ENCODE assay signal across 1 cellular context in the genomic region with DNA sequence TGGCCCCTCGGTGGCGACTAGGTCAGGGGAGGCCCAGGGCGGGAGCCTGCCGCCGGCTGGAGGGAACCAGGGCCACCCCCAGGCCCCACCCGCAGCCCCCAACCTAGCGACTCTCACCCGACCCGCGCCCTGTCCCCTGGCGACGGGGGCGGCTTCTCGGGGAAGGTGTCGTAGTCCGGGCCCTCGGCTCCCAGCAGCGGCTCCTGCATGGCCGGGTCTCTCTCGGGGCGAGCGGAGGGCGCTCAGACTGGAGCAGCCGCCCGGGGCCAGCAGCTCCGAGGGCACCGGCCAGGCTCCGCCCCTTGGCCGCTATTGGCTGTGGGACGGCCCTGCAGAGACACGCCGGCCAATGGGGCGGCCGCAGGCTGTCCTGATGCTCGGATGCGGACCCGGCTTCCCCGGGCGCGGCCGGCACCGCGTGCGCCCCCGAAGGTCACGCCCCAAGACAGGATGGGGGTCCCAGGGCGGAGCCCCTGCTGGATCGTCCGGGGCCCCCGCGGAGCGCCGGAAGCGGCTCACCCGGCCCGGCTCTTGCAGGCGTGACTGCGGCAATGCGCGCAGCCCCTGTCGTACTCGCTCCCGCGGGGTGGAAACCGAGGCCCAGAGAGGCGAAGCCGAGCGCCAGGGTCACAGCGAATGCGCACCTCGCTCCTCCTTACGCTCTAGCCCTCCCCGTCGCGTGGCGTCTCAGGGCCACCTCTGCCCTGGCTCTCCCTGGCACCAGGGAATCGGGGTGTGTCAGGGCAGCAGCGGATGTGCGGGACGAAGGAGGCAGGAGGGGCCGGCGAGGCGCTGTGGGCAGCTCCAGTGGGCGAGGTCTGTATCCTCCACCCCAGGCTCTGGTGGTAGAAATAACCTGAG.
A peak's percentile ranks its signal among the peaks of the same experiment; 100 is the strongest.
TF ChIP-seq lines count a peak whose summit lies in the region.

A gene with protein sequence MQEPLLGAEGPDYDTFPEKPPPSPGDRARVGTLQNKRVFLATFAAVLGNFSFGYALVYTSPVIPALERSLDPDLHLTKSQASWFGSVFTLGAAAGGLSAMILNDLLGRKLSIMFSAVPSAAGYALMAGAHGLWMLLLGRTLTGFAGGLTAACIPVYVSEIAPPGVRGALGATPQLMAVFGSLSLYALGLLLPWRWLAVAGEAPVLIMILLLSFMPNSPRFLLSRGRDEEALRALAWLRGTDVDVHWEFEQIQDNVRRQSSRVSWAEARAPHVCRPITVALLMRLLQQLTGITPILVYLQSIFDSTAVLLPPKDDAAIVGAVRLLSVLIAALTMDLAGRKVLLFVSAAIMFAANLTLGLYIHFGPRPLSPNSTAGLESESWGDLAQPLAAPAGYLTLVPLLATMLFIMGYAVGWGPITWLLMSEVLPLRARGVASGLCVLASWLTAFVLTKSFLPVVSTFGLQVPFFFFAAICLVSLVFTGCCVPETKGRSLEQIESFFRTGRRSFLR (minus strand): TSS at position 249 of the 861 bp plus-strand sequence. CDS start 40 bp downstream, at position 209.

TF ChIP-seq in HepG2, 621 proteins besides CTCF, POLR2A, EP300 and RAD21 (continued from another document):
- TF ChIP-seq EED (CRISPR knock-in tag; IDR thresholded peaks at IDR 0.05) (peak; percentile 93), SNRNP70 (IDR thresholded peaks at IDR 0.05; ENCODE audit: low read depth, low read length) (no peak), TAF1 (CRISPR knock-in tag; IDR thresholded peaks at IDR 0.05) (peak; percentile 79; the same call in 1 of the 2 replicates), HINFP (CRISPR knock-in tag; IDR thresholded peaks at IDR 0.05; ENCODE audit: low read depth) (0 out of 2 replicates have a peak, but pooled peaks have one; percentile 34), GABPB1 (CRISPR knock-in tag; IDR thresholded peaks at IDR 0.05) (peak; percentile 69; the same call in 1 of the 2 replicates), NFYB (CRISPR knock-in tag; IDR thresholded peaks at IDR 0.05) (peak; percentile 92), BORCS8-MEF2B (CRISPR knock-in tag; IDR thresholded peaks at IDR 0.05) (peak; percentile 87), GPN1 (CRISPR knock-in tag; IDR thresholded peaks at IDR 0.05; ENCODE audit: borderline replicate concordance) (no peak)
- TF ChIP-seq, protein P1, sequence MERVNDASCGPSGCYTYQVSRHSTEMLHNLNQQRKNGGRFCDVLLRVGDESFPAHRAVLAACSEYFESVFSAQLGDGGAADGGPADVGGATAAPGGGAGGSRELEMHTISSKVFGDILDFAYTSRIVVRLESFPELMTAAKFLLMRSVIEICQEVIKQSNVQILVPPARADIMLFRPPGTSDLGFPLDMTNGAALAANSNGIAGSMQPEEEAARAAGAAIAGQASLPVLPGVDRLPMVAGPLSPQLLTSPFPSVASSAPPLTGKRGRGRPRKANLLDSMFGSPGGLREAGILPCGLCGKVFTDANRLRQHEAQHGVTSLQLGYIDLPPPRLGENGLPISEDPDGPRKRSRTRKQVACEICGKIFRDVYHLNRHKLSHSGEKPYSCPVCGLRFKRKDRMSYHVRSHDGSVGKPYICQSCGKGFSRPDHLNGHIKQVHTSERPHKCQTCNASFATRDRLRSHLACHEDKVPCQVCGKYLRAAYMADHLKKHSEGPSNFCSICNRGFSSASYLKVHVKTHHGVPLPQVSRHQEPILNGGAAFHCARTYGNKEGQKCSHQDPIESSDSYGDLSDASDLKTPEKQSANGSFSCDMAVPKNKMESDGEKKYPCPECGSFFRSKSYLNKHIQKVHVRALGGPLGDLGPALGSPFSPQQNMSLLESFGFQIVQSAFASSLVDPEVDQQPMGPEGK (CRISPR knock-in tag; IDR thresholded peaks at IDR 0.05): peak; percentile 30; the same call in 1 of the 2 replicates
